21 cellular contexts compared by ENCODE assay signal in the genomic region with DNA sequence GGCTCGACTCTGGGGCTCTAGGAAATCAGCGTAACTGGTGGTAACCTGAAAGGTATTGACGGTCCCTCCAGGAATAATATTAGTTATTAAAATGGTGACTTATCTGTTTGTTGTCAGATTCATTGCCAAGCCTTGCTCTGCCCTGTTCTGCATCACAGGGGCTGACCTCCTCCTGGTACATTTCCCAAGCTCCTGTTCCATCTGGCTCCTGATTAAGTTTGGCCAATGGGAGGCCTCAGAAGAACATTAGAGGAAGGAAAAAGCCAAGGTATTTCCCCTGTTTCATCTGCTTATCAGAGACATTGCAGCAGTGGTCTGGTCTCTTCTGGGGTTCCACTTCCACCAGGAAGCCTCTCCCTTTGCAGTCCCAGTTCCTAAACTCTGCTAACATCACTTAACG.
DNase-seq lines count a peak whose midpoint lies in the region; ATAC-seq lines count a peak whose summit lies in the region.
"Had no signal": no experiment of that assay in that cellular context is flagged by ENCODE, and none has a peak within 500 bp of the region (broad histone marks: within the 10 kb centered on the region; RNA-seq: fewer than 3 reads in every experiment).

No MANE protein-coding gene starts in this region.

- no CpG with 5 or more reads among the region's 4 CpGs for WGBS in mesendoderm (ENCODE audit: extremely low coverage, insufficient coverage, low lambda C conversion rate)

- H3K4me1 ChIP-seq in mesendoderm (ENCODE audit: control insufficient read depth, low read depth, low read length) = peaks cover 7% of the 10 kb centered on the region
- H3K4me1 ChIP-seq: A549, Caco-2 had no signal

- no peak overlapping the region for H4K5ac ChIP-seq in mesendoderm (ENCODE audit: low read length)

- no peak overlapping the region for H3K18ac ChIP-seq in mesendoderm (ENCODE audit: low read length)

- no peak overlapping the region for H2BK120ac ChIP-seq in mesendoderm (ENCODE audit: low read depth, low read length)

- H3K4ac ChIP-seq in mesendoderm (ENCODE audit: low read depth, low read length) = peak overlapping the region; percentile 25

- peaks cover 0 to 5% of the 10 kb centered on the region in 2 donors for H3K27me3 Mint-ChIP-seq in T-cell
- H3K27me3 Mint-ChIP-seq: CD4-positive, alpha-beta T cell had no signal

- DNase-seq in DMS 273 (lab: John Stamatoyannopoulos, UW; ENCODE audit: unreplicated experiment) (peak; percentile 6), DMS 273 treated with DMSO at 0.1 percent for 48 hours (lab: John Stamatoyannopoulos, UW) (no peak), G401 (ENCODE audit: low spot score) (peak; percentile 67), cerebellum (ENCODE audit: low spot score) (peak; percentile 17), mesendoderm (no peak), T-cell (no peak), SIG-M5 treated with dmso at 0.1 percent for 504 hours (lab: John Stamatoyannopoulos, UW; ENCODE audit: unreplicated experiment) (no peak)
- DNase-seq: AML-193; Caco-2; Calu3; CD4-positive, alpha-beta T cell; CD8-positive, alpha-beta T cell; DMS79 treated with DMSO at 0.1 percent for 48 hours; GDM1 had no signal

- H3K36me3 Mint-ChIP-seq in T-cell = peaks cover 5% of the 10 kb centered on the region
- H3K36me3 Mint-ChIP-seq: CD8-positive, alpha-beta T cell had no signal

- no peak overlapping the region for H3K4me3 ChIP-seq in mesendoderm (ENCODE audit: low read length)
- H3K4me3 ChIP-seq: A549; BLaER1 treated with 17β-estradiol and CSF1 and Interleukin-3, amounts not matched to agents 10 nM and 100 nM; GM12878 had no signal

- H3K9ac ChIP-seq in mesendoderm (ENCODE audit: low read length) = no peak overlapping the region
- H3K9ac ChIP-seq: BLaER1 treated with 17β-estradiol and CSF1 and Interleukin-3, amounts not matched to agents 10 nM and 100 nM had no signal

- no peak overlapping the region for H4K8ac ChIP-seq in mesendoderm (ENCODE audit: low read depth, low read length)

- no peak overlapping the region for H2BK5ac ChIP-seq in mesendoderm (ENCODE audit: low read length)

- H3K27ac Mint-ChIP-seq in T-cell = no peak overlapping the region
- H3K27ac Mint-ChIP-seq: B cell; CD4-positive, alpha-beta T cell; CD8-positive, alpha-beta T cell had no signal

- H3K4me1 Mint-ChIP-seq in T-cell = no peaks in the 10 kb centered on the region
- H3K4me1 Mint-ChIP-seq: B cell had no signal

- no peak overlapping the region for H2AK5ac ChIP-seq in mesendoderm (ENCODE audit: low read length)

- no peaks in the 10 kb centered on the region for H3K79me1 ChIP-seq in mesendoderm (ENCODE audit: low read length)

- POLR2A ChIA-PET in T-cell (lab: Charles Lee) = no interaction called here

- no peaks in the 10 kb centered on the region for H3K27me3 ChIP-seq in mesendoderm (ENCODE audit: insufficient read depth, low read length, poor library complexity)

- no peak for ATAC-seq in T-cell (replicated peaks in 1 of 4)
- ATAC-seq in HG03039 (IDR thresholded peaks at IDR 0.05; ENCODE audit: unreplicated experiment) = no peak
- ATAC-seq: A549; CD8-positive, alpha-beta T cell; GM12878 had no signal

- no peak overlapping the region for H3K27ac ChIP-seq in mesendoderm (ENCODE audit: low read depth, low read length)
- H3K27ac ChIP-seq: 22Rv1; A549; BLaER1 treated with 17β-estradiol and CSF1 and Interleukin-3, amounts not matched to agents 10 nM and 100 nM; C4-2B had no signal

- CTCF ChIA-PET in T-cell (lab: Charles Lee) = no interaction called here

- no peaks in the 10 kb centered on the region for H3K36me3 ChIP-seq in mesendoderm (ENCODE audit: control insufficient read depth, insufficient read depth, low read length)
- H3K36me3 ChIP-seq: BLaER1 treated with 17β-estradiol and CSF1 and Interleukin-3, amounts not matched to agents 10 nM and 100 nM had no signal

- no peaks in the 10 kb centered on the region for H3K9me3 Mint-ChIP-seq in T-cell
- H3K9me3 Mint-ChIP-seq: CD4-positive, alpha-beta T cell; CD8-positive, alpha-beta T cell had no signal

- no peak overlapping the region for H3K4me2 ChIP-seq in mesendoderm (ENCODE audit: low read length)
- H3K4me2 ChIP-seq: A549 had no signal

- in situ Hi-C loops in G401 (cut with HindIII; ENCODE audit: low sequenced_read_pairs) = no loop called here

- H3K79me2 ChIP-seq in mesendoderm (ENCODE audit: control insufficient read depth, insufficient read depth, low read length) = no peaks in the 10 kb centered on the region

- H2BK15ac ChIP-seq in mesendoderm (replicated peaks; ENCODE audit: low read depth) = no peak overlapping the region

- no peak overlapping the region for H3K23ac ChIP-seq in mesendoderm (ENCODE audit: low read length)

- no peak overlapping the region for H3K56ac ChIP-seq in mesendoderm (ENCODE audit: low read length)

- H3K4me3 Mint-ChIP-seq in T-cell = no peak overlapping the region
- H3K4me3 Mint-ChIP-seq: B cell; CD4-positive, alpha-beta T cell; CD8-positive, alpha-beta T cell had no signal

Comparison
In these comparisons a context has a peak if more than half of its experiments do, and no peak if none do; other contexts are left out.
1. DNase-seq: peak in DMS 273 (single experiment), G401 (single experiment) and cerebellum (single experiment); none in DMS 273 treated with DMSO at 0.1 percent for 48 hours (single experiment), mesendoderm (single experiment), T-cell (0 of 34) and SIG-M5 treated with dmso at 0.1 percent for 504 hours (single experiment).